1 cellular context compared by ENCODE assay signal in genomic region chr14:69580009-69580577, GRCh38.
A peak's percentile ranks its signal among the peaks of the same experiment; 100 is the strongest.
TF ChIP-seq lines count a peak whose summit lies in the region.

No MANE protein-coding gene starts in this region.

TF ChIP-seq in HepG2, 621 proteins besides CTCF, POLR2A, EP300 and RAD21 (continued from another document and continues in another):
- TF ChIP-seq GLMP (CRISPR knock-in tag; IDR thresholded peaks at IDR 0.05; ENCODE audit: borderline replicate concordance): no peak
- no peak for TF ChIP-seq ZNF207 (IDR thresholded peaks at IDR 0.05; ENCODE audit: borderline replicate concordance)
- no peak for TF ChIP-seq ZNF740 (CRISPR knock-in tag; IDR thresholded peaks at IDR 0.05)
- TF ChIP-seq NFIB (CRISPR knock-in tag; IDR thresholded peaks at IDR 0.05; ENCODE audit: borderline replicate concordance): no peak
- TF ChIP-seq, protein P1, sequence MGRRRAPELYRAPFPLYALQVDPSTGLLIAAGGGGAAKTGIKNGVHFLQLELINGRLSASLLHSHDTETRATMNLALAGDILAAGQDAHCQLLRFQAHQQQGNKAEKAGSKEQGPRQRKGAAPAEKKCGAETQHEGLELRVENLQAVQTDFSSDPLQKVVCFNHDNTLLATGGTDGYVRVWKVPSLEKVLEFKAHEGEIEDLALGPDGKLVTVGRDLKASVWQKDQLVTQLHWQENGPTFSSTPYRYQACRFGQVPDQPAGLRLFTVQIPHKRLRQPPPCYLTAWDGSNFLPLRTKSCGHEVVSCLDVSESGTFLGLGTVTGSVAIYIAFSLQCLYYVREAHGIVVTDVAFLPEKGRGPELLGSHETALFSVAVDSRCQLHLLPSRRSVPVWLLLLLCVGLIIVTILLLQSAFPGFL (CRISPR knock-in tag; IDR thresholded peaks at IDR 0.05): no peak
- TF ChIP-seq, protein P2, sequence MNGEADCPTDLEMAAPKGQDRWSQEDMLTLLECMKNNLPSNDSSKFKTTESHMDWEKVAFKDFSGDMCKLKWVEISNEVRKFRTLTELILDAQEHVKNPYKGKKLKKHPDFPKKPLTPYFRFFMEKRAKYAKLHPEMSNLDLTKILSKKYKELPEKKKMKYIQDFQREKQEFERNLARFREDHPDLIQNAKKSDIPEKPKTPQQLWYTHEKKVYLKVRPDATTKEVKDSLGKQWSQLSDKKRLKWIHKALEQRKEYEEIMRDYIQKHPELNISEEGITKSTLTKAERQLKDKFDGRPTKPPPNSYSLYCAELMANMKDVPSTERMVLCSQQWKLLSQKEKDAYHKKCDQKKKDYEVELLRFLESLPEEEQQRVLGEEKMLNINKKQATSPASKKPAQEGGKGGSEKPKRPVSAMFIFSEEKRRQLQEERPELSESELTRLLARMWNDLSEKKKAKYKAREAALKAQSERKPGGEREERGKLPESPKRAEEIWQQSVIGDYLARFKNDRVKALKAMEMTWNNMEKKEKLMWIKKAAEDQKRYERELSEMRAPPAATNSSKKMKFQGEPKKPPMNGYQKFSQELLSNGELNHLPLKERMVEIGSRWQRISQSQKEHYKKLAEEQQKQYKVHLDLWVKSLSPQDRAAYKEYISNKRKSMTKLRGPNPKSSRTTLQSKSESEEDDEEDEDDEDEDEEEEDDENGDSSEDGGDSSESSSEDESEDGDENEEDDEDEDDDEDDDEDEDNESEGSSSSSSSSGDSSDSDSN (CRISPR knock-in tag; IDR thresholded peaks at IDR 0.05): peak; percentile 54; the same call in 1 of the 2 replicates
- TF ChIP-seq ZSCAN25 (CRISPR knock-in tag; IDR thresholded peaks at IDR 0.05): 0 out of 2 replicates have a peak, but pooled peaks have one; percentile 38
- TF ChIP-seq NFE2L1 (CRISPR knock-in tag; IDR thresholded peaks at IDR 0.05; ENCODE audit: borderline replicate concordance): no peak
- 0 out of 2 replicates have a peak, but pooled peaks have one; percentile 19 for TF ChIP-seq KAT8 (CRISPR knock-in tag; IDR thresholded peaks at IDR 0.05)
- TF ChIP-seq, protein P3, sequence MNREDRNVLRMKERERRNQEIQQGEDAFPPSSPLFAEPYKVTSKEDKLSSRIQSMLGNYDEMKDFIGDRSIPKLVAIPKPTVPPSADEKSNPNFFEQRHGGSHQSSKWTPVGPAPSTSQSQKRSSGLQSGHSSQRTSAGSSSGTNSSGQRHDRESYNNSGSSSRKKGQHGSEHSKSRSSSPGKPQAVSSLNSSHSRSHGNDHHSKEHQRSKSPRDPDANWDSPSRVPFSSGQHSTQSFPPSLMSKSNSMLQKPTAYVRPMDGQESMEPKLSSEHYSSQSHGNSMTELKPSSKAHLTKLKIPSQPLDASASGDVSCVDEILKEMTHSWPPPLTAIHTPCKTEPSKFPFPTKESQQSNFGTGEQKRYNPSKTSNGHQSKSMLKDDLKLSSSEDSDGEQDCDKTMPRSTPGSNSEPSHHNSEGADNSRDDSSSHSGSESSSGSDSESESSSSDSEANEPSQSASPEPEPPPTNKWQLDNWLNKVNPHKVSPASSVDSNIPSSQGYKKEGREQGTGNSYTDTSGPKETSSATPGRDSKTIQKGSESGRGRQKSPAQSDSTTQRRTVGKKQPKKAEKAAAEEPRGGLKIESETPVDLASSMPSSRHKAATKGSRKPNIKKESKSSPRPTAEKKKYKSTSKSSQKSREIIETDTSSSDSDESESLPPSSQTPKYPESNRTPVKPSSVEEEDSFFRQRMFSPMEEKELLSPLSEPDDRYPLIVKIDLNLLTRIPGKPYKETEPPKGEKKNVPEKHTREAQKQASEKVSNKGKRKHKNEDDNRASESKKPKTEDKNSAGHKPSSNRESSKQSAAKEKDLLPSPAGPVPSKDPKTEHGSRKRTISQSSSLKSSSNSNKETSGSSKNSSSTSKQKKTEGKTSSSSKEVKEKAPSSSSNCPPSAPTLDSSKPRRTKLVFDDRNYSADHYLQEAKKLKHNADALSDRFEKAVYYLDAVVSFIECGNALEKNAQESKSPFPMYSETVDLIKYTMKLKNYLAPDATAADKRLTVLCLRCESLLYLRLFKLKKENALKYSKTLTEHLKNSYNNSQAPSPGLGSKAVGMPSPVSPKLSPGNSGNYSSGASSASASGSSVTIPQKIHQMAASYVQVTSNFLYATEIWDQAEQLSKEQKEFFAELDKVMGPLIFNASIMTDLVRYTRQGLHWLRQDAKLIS (CRISPR knock-in tag; IDR thresholded peaks at IDR 0.05): no peak
- peak; percentile 86 for TF ChIP-seq GATAD2A (CRISPR knock-in tag; IDR thresholded peaks at IDR 0.05)
- TF ChIP-seq DPF2 (CRISPR knock-in tag; IDR thresholded peaks at IDR 0.05; ENCODE audit: borderline replicate concordance, low read depth): peak; percentile 44; the same call in 1 of the 2 replicates
- TF ChIP-seq KDM4B (CRISPR knock-in tag; IDR thresholded peaks at IDR 0.05): no peak
- no peak for TF ChIP-seq ZBTB1 (CRISPR knock-in tag; IDR thresholded peaks at IDR 0.05; ENCODE audit: borderline replicate concordance)
- no peak for TF ChIP-seq ZNF616 (CRISPR knock-in tag; IDR thresholded peaks at IDR 0.05; ENCODE audit: low read depth)
- no peak for TF ChIP-seq ZNF652 (CRISPR knock-in tag; IDR thresholded peaks at IDR 0.05; ENCODE audit: borderline replicate concordance, low read depth)
- TF ChIP-seq NFKBIZ (CRISPR knock-in tag; IDR thresholded peaks at IDR 0.05): no peak
- TF ChIP-seq ESRRA (CRISPR knock-in tag; IDR thresholded peaks at IDR 0.05; ENCODE audit: low read depth): 0 out of 2 replicates have a peak, but pooled peaks have one; percentile 25
- TF ChIP-seq ZNF101 (CRISPR knock-in tag; IDR thresholded peaks at IDR 0.05; ENCODE audit: borderline replicate concordance, low read depth): no peak
- TF ChIP-seq ZNF17 (CRISPR knock-in tag; IDR thresholded peaks at IDR 0.05): no peak
- TF ChIP-seq SNAPC2 (CRISPR knock-in tag; IDR thresholded peaks at IDR 0.05): no peak
- no peak for TF ChIP-seq CCAR2 (optimal IDR thresholded peaks at IDR 0.05; ENCODE audit: low read depth, low read length)
- TF ChIP-seq NFIC (IDR thresholded peaks at IDR 0.05; ENCODE audit: low read length): peak; percentile 27; the same call in 1 of the 2 replicates
- TF ChIP-seq ZSCAN21 (CRISPR knock-in tag; IDR thresholded peaks at IDR 0.05; ENCODE audit: borderline replicate concordance): 0 out of 2 replicates have a peak, but pooled peaks have one; percentile 39
- TF ChIP-seq, protein P4, sequence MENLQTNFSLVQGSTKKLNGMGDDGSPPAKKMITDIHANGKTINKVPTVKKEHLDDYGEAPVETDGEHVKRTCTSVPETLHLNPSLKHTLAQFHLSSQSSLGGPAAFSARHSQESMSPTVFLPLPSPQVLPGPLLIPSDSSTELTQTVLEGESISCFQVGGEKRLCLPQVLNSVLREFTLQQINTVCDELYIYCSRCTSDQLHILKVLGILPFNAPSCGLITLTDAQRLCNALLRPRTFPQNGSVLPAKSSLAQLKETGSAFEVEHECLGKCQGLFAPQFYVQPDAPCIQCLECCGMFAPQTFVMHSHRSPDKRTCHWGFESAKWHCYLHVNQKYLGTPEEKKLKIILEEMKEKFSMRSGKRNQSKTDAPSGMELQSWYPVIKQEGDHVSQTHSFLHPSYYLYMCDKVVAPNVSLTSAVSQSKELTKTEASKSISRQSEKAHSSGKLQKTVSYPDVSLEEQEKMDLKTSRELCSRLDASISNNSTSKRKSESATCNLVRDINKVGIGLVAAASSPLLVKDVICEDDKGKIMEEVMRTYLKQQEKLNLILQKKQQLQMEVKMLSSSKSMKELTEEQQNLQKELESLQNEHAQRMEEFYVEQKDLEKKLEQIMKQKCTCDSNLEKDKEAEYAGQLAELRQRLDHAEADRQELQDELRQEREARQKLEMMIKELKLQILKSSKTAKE (CRISPR knock-in tag; IDR thresholded peaks at IDR 0.05; ENCODE audit: borderline replicate concordance): peak; percentile 39; the same call in 1 of the 2 replicates
- TF ChIP-seq REPIN1 (CRISPR knock-in tag; IDR thresholded peaks at IDR 0.05; ENCODE audit: borderline replicate concordance, low read depth): peak; percentile 75; the same call in 1 of the 2 replicates
- TF ChIP-seq ZSCAN30 (CRISPR knock-in tag; IDR thresholded peaks at IDR 0.05): no peak
- TF ChIP-seq, protein P5, sequence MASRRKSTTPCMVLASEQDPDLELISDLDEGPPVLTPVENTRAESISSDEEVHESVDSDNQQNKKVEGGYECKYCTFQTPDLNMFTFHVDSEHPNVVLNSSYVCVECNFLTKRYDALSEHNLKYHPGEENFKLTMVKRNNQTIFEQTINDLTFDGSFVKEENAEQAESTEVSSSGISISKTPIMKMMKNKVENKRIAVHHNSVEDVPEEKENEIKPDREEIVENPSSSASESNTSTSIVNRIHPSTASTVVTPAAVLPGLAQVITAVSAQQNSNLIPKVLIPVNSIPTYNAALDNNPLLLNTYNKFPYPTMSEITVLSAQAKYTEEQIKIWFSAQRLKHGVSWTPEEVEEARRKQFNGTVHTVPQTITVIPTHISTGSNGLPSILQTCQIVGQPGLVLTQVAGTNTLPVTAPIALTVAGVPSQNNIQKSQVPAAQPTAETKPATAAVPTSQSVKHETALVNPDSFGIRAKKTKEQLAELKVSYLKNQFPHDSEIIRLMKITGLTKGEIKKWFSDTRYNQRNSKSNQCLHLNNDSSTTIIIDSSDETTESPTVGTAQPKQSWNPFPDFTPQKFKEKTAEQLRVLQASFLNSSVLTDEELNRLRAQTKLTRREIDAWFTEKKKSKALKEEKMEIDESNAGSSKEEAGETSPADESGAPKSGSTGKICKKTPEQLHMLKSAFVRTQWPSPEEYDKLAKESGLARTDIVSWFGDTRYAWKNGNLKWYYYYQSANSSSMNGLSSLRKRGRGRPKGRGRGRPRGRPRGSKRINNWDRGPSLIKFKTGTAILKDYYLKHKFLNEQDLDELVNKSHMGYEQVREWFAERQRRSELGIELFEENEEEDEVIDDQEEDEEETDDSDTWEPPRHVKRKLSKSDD (CRISPR knock-in tag; IDR thresholded peaks at IDR 0.05; ENCODE audit: low read depth): peak; percentile 85
- TF ChIP-seq SP140L (CRISPR knock-in tag; IDR thresholded peaks at IDR 0.05; ENCODE audit: borderline replicate concordance): no peak
- TF ChIP-seq, protein P6, sequence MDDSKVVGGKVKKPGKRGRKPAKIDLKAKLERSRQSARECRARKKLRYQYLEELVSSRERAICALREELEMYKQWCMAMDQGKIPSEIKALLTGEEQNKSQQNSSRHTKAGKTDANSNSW (CRISPR knock-in tag; IDR thresholded peaks at IDR 0.05; ENCODE audit: borderline replicate concordance): no peak
- 0 out of 2 replicates have a peak, but pooled peaks have one; percentile 17 for TF ChIP-seq YEATS2 (CRISPR knock-in tag; IDR thresholded peaks at IDR 0.05; ENCODE audit: borderline replicate concordance)
- TF ChIP-seq ZBTB7A (CRISPR knock-in tag; IDR thresholded peaks at IDR 0.05): no peak
- no peak for TF ChIP-seq EZH2 (conservative IDR thresholded peaks at IDR 0.05; ENCODE audit: low read depth, low read length)
- TF ChIP-seq POLR2AphosphoS5 (IDR thresholded peaks at IDR 0.05; ENCODE audit: low read depth, low read length): no peak
- peak; percentile 65 for TF ChIP-seq FOXP4 (CRISPR knock-in tag; IDR thresholded peaks at IDR 0.05)
- 0 out of 2 replicates have a peak, but pooled peaks have one; percentile 13 for TF ChIP-seq PITX1 (CRISPR knock-in tag; IDR thresholded peaks at IDR 0.05)
- TF ChIP-seq SRY (CRISPR knock-in tag; IDR thresholded peaks at IDR 0.05): no peak
- TF ChIP-seq ZNF747 (CRISPR knock-in tag; IDR thresholded peaks at IDR 0.05; ENCODE audit: borderline replicate concordance): no peak
- TF ChIP-seq, protein P7, sequence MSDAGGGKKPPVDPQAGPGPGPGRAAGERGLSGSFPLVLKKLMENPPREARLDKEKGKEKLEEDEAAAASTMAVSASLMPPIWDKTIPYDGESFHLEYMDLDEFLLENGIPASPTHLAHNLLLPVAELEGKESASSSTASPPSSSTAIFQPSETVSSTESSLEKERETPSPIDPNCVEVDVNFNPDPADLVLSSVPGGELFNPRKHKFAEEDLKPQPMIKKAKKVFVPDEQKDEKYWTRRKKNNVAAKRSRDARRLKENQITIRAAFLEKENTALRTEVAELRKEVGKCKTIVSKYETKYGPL (CRISPR knock-in tag; IDR thresholded peaks at IDR 0.05): no peak
- no peak for TF ChIP-seq ZNF570 (CRISPR knock-in tag; IDR thresholded peaks at IDR 0.05; ENCODE audit: borderline replicate concordance)
- TF ChIP-seq, protein P8, sequence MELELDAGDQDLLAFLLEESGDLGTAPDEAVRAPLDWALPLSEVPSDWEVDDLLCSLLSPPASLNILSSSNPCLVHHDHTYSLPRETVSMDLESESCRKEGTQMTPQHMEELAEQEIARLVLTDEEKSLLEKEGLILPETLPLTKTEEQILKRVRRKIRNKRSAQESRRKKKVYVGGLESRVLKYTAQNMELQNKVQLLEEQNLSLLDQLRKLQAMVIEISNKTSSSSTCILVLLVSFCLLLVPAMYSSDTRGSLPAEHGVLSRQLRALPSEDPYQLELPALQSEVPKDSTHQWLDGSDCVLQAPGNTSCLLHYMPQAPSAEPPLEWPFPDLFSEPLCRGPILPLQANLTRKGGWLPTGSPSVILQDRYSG (CRISPR knock-in tag; IDR thresholded peaks at IDR 0.05): no peak
- TF ChIP-seq ZNF12 (CRISPR knock-in tag; IDR thresholded peaks at IDR 0.05): peak; percentile 20; the same call in 1 of the 2 replicates
- TF ChIP-seq ZNF34 (CRISPR knock-in tag; IDR thresholded peaks at IDR 0.05; ENCODE audit: borderline replicate concordance): no peak
- TF ChIP-seq PCBP1 (IDR thresholded peaks at IDR 0.05; ENCODE audit: borderline replicate concordance, low read depth, low read length): no peak
- no peak for TF ChIP-seq ZNF7 (CRISPR knock-in tag; IDR thresholded peaks at IDR 0.05)
- no peak for TF ChIP-seq RFXANK (CRISPR knock-in tag; IDR thresholded peaks at IDR 0.05)
